In genomic region chr6:134177236-134177635, GRCh38 we compare ENCODE assay signal across 10 cellular contexts.
DNase-seq lines count a peak whose midpoint lies in the region; ATAC-seq, FAIRE-seq and TF ChIP-seq lines count a peak whose summit lies in the region.
"Had no signal": no experiment of that assay in that cellular context is flagged by ENCODE, and none has a peak within 500 bp of the region (broad histone marks: within the 10 kb centered on the region; RNA-seq: fewer than 3 reads in every experiment).

No MANE protein-coding gene starts in this region.

- no peaks in the 10 kb centered on the region for H3K9me3 Mint-ChIP-seq in dendritic cell treated with granulocyte-macrophage colony-stimulating factor and Interleukin-4, amounts not matched to agents 40 ng/mL and 50 ng/mL, for 4 days
- H3K9me3 Mint-ChIP-seq in natural killer cell treated with Interleukin-12 subunit alpha and Interleukin-12 subunit beta and Interleukin-15 and Interleukin-18, amount 100 ng/mL, for 72 hours = no peaks in the 10 kb centered on the region

- no peaks in the 10 kb centered on the region for H3K27me3 Mint-ChIP-seq in dendritic cell treated with granulocyte-macrophage colony-stimulating factor and Interleukin-4, amounts not matched to agents 40 ng/mL and 50 ng/mL, for 4 days
- peaks cover 2 to 21% of the 10 kb centered on the region in 2 donors for H3K27me3 Mint-ChIP-seq in natural killer cell treated with Interleukin-12 subunit alpha and Interleukin-12 subunit beta and Interleukin-15 and Interleukin-18, amount 100 ng/mL, for 72 hours

- TF ChIP-seq POLR2A in A549 (IDR thresholded peaks at IDR 0.05; ENCODE audit: low read length) = no peak

- H4K20me1 ChIP-seq in Karpas-422 (ENCODE audit: insufficient read depth, low read depth, low read length) = no peaks in the 10 kb centered on the region

- no peak for FAIRE-seq in A549 (lab: Jason Lieb, UNC)

- intact Hi-C loops in dendritic cell treated with granulocyte-macrophage colony-stimulating factor and Interleukin-4, amounts not matched to agents 40 ng/mL and 50 ng/mL, for 4 days (cut with micrococcal nuclease) = loop anchor here (2.0 to 10.0 kb wide), 4 partner anchors 55 to 338 kb away; no protein-coding TSS in a partner anchor

- no peaks in the 10 kb centered on the region for H3K9me2 ChIP-seq in Karpas-422 (replicated peaks; ENCODE audit: insufficient read depth, low read length)

- H3K4me2 ChIP-seq in A549 = no peak overlapping the region; the same call in 2 of the 3 replicates
- no peak overlapping the region for H3K4me2 ChIP-seq in Karpas-422 (ENCODE audit: low read depth, low read length, poor library complexity, severe bottlenecking)

- no peaks in the 10 kb centered on the region for H3K79me2 ChIP-seq in Karpas-422 (ENCODE audit: low read length)

- no peak for TF ChIP-seq EP300 in A549 (IDR thresholded peaks at IDR 0.05)

- POLR2A ChIA-PET in A549 (lab: Yijun Ruan, JAX) = no interaction called here

- H2AFZ ChIP-seq in Karpas-422 (ENCODE audit: low read length) = no peak overlapping the region

- TF ChIP-seq CTCF in A549 (IDR thresholded peaks at IDR 0.05) = no peak
- TF ChIP-seq CTCF in GM13977 (IDR thresholded peaks at IDR 0.05; ENCODE audit: extremely low read depth, insufficient read depth, missing control alignments) = no peak

- no peaks in the 10 kb centered on the region for H3K36me3 ChIP-seq in Karpas-422 (ENCODE audit: insufficient read depth, low read length)

- peak overlapping the region; percentile 71 to 89 for H3K27ac ChIP-seq in A549
- H3K27ac ChIP-seq in Karpas-422 (ENCODE audit: low read length) = no peak overlapping the region

- H3K27ac Mint-ChIP-seq in dendritic cell treated with granulocyte-macrophage colony-stimulating factor and Interleukin-4, amounts not matched to agents 40 ng/mL and 50 ng/mL, for 4 days = peak overlapping the region; percentile 82
- peak overlapping the region; percentile 66 to 88 for H3K27ac Mint-ChIP-seq in natural killer cell treated with Interleukin-12 subunit alpha and Interleukin-12 subunit beta and Interleukin-15 and Interleukin-18, amount 100 ng/mL, for 72 hours

- TF ChIP-seq RAD21 in A549 (conservative IDR thresholded peaks at IDR 0.05 in 1 of 2, IDR thresholded peaks at IDR 0.05 in 1 of 2) = no peak

- no peak overlapping the region for H3K4me3 Mint-ChIP-seq in dendritic cell treated with granulocyte-macrophage colony-stimulating factor and Interleukin-4, amounts not matched to agents 40 ng/mL and 50 ng/mL, for 4 days
- H3K4me3 Mint-ChIP-seq in natural killer cell treated with Interleukin-12 subunit alpha and Interleukin-12 subunit beta and Interleukin-15 and Interleukin-18, amount 100 ng/mL, for 72 hours = peak overlapping the region; percentile 88

- H3K36me3 Mint-ChIP-seq in dendritic cell treated with granulocyte-macrophage colony-stimulating factor and Interleukin-4, amounts not matched to agents 40 ng/mL and 50 ng/mL, for 4 days (ENCODE audit: low read depth) = peaks cover 32% of the 10 kb centered on the region
- H3K36me3 Mint-ChIP-seq in natural killer cell treated with Interleukin-12 subunit alpha and Interleukin-12 subunit beta and Interleukin-15 and Interleukin-18, amount 100 ng/mL, for 72 hours = peaks cover 19% of the 10 kb centered on the region

- H3K27me3 ChIP-seq in Karpas-422 (ENCODE audit: low read length) = no peaks in the 10 kb centered on the region

- CTCF ChIA-PET in A549 (lab: Yijun Ruan, JAX) = interaction anchor here (0.9 to 3.3 kb wide), 18 partner anchors 13 to 762 kb away, joined by 3 to 17 read pairs (median 4); no protein-coding TSS in a partner anchor

- no peak for DNase-seq in A549 (ENCODE audit: low read depth in 1 of 2, low spot score in 1 of 2)
- peak; percentile 15 for DNase-seq in HT-29 (ENCODE audit: low spot score)
- DNase-seq in natural killer cell treated with Interleukin-12 subunit alpha and Interleukin-12 subunit beta and Interleukin-15 and Interleukin-18, amount 100 ng/mL, for 72 hours (ENCODE audit: low spot score) = no peak
- no peak for DNase-seq in Karpas-422
- no peak for DNase-seq in HCEC 1CT
- DNase-seq in GM13977 (ENCODE audit: low spot score) = no peak
- DNase-seq: DMS79 treated with DMSO at 0.1 percent for 48 hours, NCI-H1694 had no signal

- in situ Hi-C loops in GM13977 (cut with MboI; ENCODE audit: low pct_unique_long_range_greater_than_20kb, low sequenced_read_pairs, unreplicated experiment) = loop anchor here (10.0 kb wide), 1 partner anchor 468 kb away; no protein-coding TSS in a partner anchor

- ATAC-seq in A549 = no peak
- no peak for ATAC-seq in natural killer cell treated with Interleukin-12 subunit alpha and Interleukin-12 subunit beta and Interleukin-15 and Interleukin-18, amount 100 ng/mL, for 72 hours
- ATAC-seq in GM19395 (IDR thresholded peaks at IDR 0.05; ENCODE audit: unreplicated experiment) = no peak

- H3K9me3 ChIP-seq in A549 (no peaks in the 10 kb centered on the region), Karpas-422 (ENCODE audit: low read length) (no peaks in the 10 kb centered on the region)

- no peak overlapping the region for H3K9ac ChIP-seq in Karpas-422 (ENCODE audit: low read length)

- H3K4me1 ChIP-seq in A549 = peaks cover 33% of the 10 kb centered on the region
- H3K4me1 ChIP-seq in Karpas-422 (ENCODE audit: low read length) = peaks cover 30% of the 10 kb centered on the region

- H3K4me3 ChIP-seq in A549 (no peak overlapping the region), Karpas-422 (ENCODE audit: low read length) (no peak overlapping the region)

- H3K4me1 Mint-ChIP-seq in dendritic cell treated with granulocyte-macrophage colony-stimulating factor and Interleukin-4, amounts not matched to agents 40 ng/mL and 50 ng/mL, for 4 days (ENCODE audit: low read depth) = peaks cover 41% of the 10 kb centered on the region
- peaks cover 41 to 47% of the 10 kb centered on the region in 2 donors for H3K4me1 Mint-ChIP-seq in natural killer cell treated with Interleukin-12 subunit alpha and Interleukin-12 subunit beta and Interleukin-15 and Interleukin-18, amount 100 ng/mL, for 72 hours (ENCODE audit: low read depth in 2 of 2)

- 100% methylated on average over 1 of the region's 1 CpG for WGBS in A549 (ENCODE audit: missing lambda C conversion rate)

TF ChIP-seq in A549, 52 proteins besides CTCF, POLR2A, EP300 and RAD21:
- TF ChIP-seq FOXS1 (CRISPR knock-in tag; IDR thresholded peaks at IDR 0.05) = no peak
- no peak for TF ChIP-seq MAX (IDR thresholded peaks at IDR 0.05)
- no peak for TF ChIP-seq JUN (IDR thresholded peaks at IDR 0.05)
- TF ChIP-seq CHD2 (IDR thresholded peaks at IDR 0.05; ENCODE audit: low read length, partially characterized antibody) = no peak
- TF ChIP-seq ZSCAN20 (CRISPR knock-in tag; IDR thresholded peaks at IDR 0.05) = no peak
- no peak for TF ChIP-seq HEYL (CRISPR knock-in tag; IDR thresholded peaks at IDR 0.05)
- no peak for TF ChIP-seq HDAC2 (IDR thresholded peaks at IDR 0.05)
- TF ChIP-seq PHF8 (IDR thresholded peaks at IDR 0.05; ENCODE audit: borderline replicate concordance, low read depth) = no peak
- TF ChIP-seq TP53 (CRISPR knock-in tag; IDR thresholded peaks at IDR 0.05) = no peak
- no peak for TF ChIP-seq MYC (IDR thresholded peaks at IDR 0.05; ENCODE audit: borderline replicate concordance, low read length)
- TF ChIP-seq, protein P1, sequence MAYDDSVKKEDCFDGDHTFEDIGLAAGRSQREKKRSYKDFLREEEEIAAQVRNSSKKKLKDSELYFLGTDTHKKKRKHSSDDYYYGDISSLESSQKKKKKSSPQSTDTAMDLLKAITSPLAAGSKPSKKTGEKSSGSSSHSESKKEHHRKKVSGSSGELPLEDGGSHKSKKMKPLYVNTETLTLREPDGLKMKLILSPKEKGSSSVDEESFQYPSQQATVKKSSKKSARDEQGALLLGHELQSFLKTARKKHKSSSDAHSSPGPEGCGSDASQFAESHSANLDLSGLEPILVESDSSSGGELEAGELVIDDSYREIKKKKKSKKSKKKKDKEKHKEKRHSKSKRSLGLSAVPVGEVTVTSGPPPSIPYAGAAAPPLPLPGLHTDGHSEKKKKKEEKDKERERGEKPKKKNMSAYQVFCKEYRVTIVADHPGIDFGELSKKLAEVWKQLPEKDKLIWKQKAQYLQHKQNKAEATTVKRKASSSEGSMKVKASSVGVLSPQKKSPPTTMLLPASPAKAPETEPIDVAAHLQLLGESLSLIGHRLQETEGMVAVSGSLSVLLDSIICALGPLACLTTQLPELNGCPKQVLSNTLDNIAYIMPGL (CRISPR knock-in tag; IDR thresholded peaks at IDR 0.05; ENCODE audit: borderline replicate concordance) = no peak
